In the genomic region with DNA sequence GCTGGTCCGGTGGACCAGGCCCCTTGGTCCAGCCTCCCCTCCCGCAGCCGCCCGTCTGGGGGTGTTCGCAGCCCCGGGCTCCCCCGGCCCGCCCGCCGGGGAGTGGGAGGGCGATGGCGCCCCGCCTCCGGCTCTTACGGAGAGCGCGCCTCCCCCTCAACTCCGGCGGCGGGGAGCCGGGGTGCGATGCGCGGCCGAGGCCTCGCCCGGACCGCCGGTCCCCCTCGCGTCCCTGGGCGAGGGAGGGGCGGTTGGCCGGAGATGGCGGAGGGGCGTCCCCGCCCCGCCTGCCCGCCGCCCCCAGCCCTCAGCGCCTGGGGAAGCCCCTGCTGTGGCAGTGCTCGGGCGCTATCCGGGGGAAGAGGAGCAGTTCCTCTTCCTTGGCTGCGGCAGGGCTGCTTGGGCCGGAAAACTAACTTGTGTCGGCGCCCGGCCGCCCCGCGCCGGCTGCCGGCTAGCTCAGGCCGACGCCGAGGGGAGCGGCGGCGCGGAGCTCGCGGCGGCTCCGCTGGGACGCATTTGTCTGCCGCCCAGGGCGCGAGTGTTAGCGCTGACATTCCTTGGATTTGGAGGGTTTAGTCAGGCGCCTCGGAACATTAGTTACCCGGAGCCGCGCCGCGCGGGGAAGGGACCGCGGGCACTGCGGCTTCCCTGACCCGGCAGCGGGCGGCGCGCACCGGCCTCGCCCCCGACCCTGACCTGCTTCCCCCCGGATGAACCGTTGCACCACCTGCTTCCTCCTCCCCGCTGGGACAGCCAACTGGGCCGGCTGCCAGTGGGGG, we compare ENCODE assay signal across 8 cellular contexts. TPM values are rescaled to one million over a fixed set of nuclear protein-coding genes. Genes with fewer than 3 reads are reported as not detected.
DNase-seq lines count a peak whose midpoint lies in the region; ATAC-seq and TF ChIP-seq lines count a peak whose summit lies in the region.

No MANE protein-coding gene starts in this region.

- H3K27me3 ChIP-seq in SJSA1 (replicated peaks) (no peaks in the 10 kb centered on the region), tibial nerve (no peaks in the 10 kb centered on the region)

- H3K36me3 ChIP-seq in SJSA1: peaks cover 11% of the 10 kb centered on the region; the same call in 1 of the 2 replicates
- no peaks in the 10 kb centered on the region for H3K36me3 ChIP-seq in tibial nerve

- H3K27ac ChIP-seq in SJSA1: peak overlapping the region; percentile 65
- peak overlapping the region; percentile 40 to 96 (median 92) for H3K27ac ChIP-seq in tibial nerve

- H3K9me3 ChIP-seq in SJSA1 (replicated peaks) (peaks cover 4% of the 10 kb centered on the region; the same call in 1 of the 2 replicates), tibial nerve (no peaks in the 10 kb centered on the region)

- TF ChIP-seq CTCF in omental fat pad (IDR thresholded peaks at IDR 0.05) (no peak), tibial nerve (IDR thresholded peaks at IDR 0.05) (peak in 1 of 5 experiments; percentile 32)

- peak in 1 of 2 donors; percentile 57 for TF ChIP-seq POLR2A in tibial nerve (IDR thresholded peaks at IDR 0.05)

- ATAC-seq in GM19468 (IDR thresholded peaks at IDR 0.05; ENCODE audit: extremely low read depth, unreplicated experiment): peak; percentile 58
- peak; percentile 79 for ATAC-seq in omental fat pad (ENCODE audit: low FRiP score)

- WGBS in tibial nerve, 2 donors: 0% methylated on average over 5 to 33 of the region's 93 CpGs

- peak in 1 of 2 donors; percentile 18 for TF ChIP-seq EP300 in tibial nerve (IDR thresholded peaks at IDR 0.05)

- peak; percentile 9 for DNase-seq in DMS53 treated with DMSO at 0.1 percent for 48 hours (lab: John Stamatoyannopoulos, UW; ENCODE audit: unreplicated experiment)
- DNase-seq in HK-2 (ENCODE audit: unreplicated experiment): peak; percentile 67
- peak; percentile 65 to 67 for DNase-seq in SJSA1 (ENCODE audit: low read depth in 1 of 2, low spot score in 2 of 2)
- peak; percentile 62 for DNase-seq in activated naive CD4-positive, alpha-beta T cell treated with Interleukin-2 at 50 U/mL for 16 hours
- peak; percentile 82 for DNase-seq in glomerular visceral epithelial cell (ENCODE audit: extremely low spot score)
- DNase-seq in omental fat pad (ENCODE audit: low spot score): peak; percentile 24
- peak; percentile 28 to 34 for DNase-seq in tibial nerve (ENCODE audit: low spot score in 2 of 2)

- H3K4me1 ChIP-seq in SJSA1 (replicated peaks) (peaks cover 26% of the 10 kb centered on the region), tibial nerve (peaks cover 0 to 19% (median 13%) of the 10 kb centered on the region in 4 donors)

- peak overlapping the region; percentile 91 for H3K4me3 ChIP-seq in SJSA1
- peak overlapping the region; percentile 72 to 93 (median 76) for H3K4me3 ChIP-seq in tibial nerve

RNA-seq across cellular contexts. Expression of gene GALNT7, which starts 1.0 kb away (rescaled TPM):
- total RNA-seq in SJSA1 (2014; rRNA removed; shearing (Covaris generic)): 14.8 and 24.7 TPM in 2 replicates
- 10 to 100 TPM in 2 of 4 donors, 1 to 10 TPM in 2; 7.6 to 11.4 (median 9.5) TPM for total RNA-seq in omental fat pad
- total RNA-seq in tibial nerve: 10 to 100 TPM in 1 of 4 donors, 1 to 10 TPM in 3; 8.7 to 22.4 (median 9.7) TPM

Comparison
In these comparisons a context has a peak if more than half of its experiments do, and no peak if none do; other contexts are left out.
1. Peak in every context shown above with its lines: DNase-seq, ATAC-seq, H3K4me3 ChIP-seq and H3K27ac ChIP-seq.
2. DNase-seq: peak in every context shown above with its lines; median percentile 82 in glomerular visceral epithelial cell; 67 in HK-2; 66 in SJSA1; 62 in activated naive CD4-positive, alpha-beta T cell treated with Interleukin-2 at 50 U/mL for 16 hours; 31 in tibial nerve; 24 in omental fat pad; 9 in DMS53 treated with DMSO at 0.1 percent for 48 hours.